Comparison of ENCODE assay signal across 30 cellular contexts in the genomic region with DNA sequence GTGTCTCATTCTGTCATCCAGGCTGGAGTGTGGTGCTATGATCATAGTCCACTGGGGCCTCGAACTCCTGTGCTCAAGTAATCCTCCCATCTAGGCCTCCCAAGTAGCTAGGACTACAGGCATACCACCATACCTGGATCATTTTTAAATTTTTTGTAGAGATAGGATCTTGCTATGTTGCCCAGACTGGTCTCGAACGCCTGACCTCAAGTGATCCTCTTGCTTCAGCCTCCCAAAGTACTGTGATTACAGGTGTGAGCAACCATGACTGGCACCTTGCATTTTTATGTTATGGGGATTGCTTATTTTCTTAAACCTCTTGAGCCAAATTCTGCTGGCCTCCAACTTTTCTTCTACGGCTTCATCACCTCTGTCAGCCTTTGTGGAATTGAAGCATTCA.
"Had no signal": no experiment of that assay in that cellular context is flagged by ENCODE, and none has a peak within 500 bp of the region (broad histone marks: within the 10 kb centered on the region; RNA-seq: fewer than 3 reads in every experiment).

No MANE protein-coding gene starts in this region.

- H3K9ac ChIP-seq: neural progenitor cell, parathyroid adenoma had no signal

- H3K4me1 ChIP-seq: neural progenitor cell, parathyroid adenoma, psoas muscle, suprapubic skin, testis, tibial artery, transverse colon, upper lobe of right lung, uterus had no signal

- H3K36me3 ChIP-seq: neural progenitor cell, ovary, suprapubic skin, transverse colon, upper lobe of right lung, uterus had no signal

- H3K27me3 Mint-ChIP-seq: naive thymus-derived CD4-positive, alpha-beta T cell; progenitor cell of endocrine pancreas; stimulated activated memory B cell treated with anti-CD40 and anti-IgM and Interleukin-4, amounts not matched to agents 10 μg/mL and 1 μg/mL and 100 μg/mL, for 72 hours; stimulated activated naive CD8-positive, alpha-beta T cell treated with anti-CD3 and anti-CD28 coated beads, Interleukin-15, amount 100 ng/mL, for 72 hours had no signal

- H3K4me1 Mint-ChIP-seq: nephron, neural progenitor cell had no signal

- ATAC-seq: naive thymus-derived CD4-positive, alpha-beta T cell; psoas muscle; right cardiac atrium; sciatic nerve; stimulated activated memory B cell treated with anti-CD40 and anti-IgM and Interleukin-4, amounts not matched to agents 10 μg/mL and 1 μg/mL and 100 μg/mL, for 72 hours; stimulated activated naive CD8-positive, alpha-beta T cell treated with anti-CD3 and anti-CD28 coated beads, Interleukin-15, amount 100 ng/mL, for 72 hours; stimulated activated naive CD8-positive, alpha-beta T cell treated with anti-CD3 and anti-CD28 coated beads, Interleukin-15, Interleukin-2, amounts not matched to agents 100 U/mL and 50 U/mL, for 24 hours; upper lobe of right lung had no signal

- H2AFZ ChIP-seq: neural progenitor cell, parathyroid adenoma had no signal

- H3K27ac ChIP-seq: neural progenitor cell, ovary, parathyroid adenoma, psoas muscle, skin epidermis, spleen, suprapubic skin, testis, tibial artery, transverse colon, upper lobe of right lung, uterus had no signal

- H3K4me3 ChIP-seq: neural progenitor cell, ovary, psoas muscle, skin epidermis, smooth muscle cell, spleen, suprapubic skin, testis, tibial artery, transverse colon, upper lobe of right lung, uterus had no signal

- H3K27me3 ChIP-seq: neural progenitor cell, ovary, spleen, suprapubic skin, testis, tibial artery, transverse colon, upper lobe of right lung, uterus had no signal

- H3K9me3 ChIP-seq: ovary, psoas muscle, spleen, suprapubic skin, testis, tibial artery, transverse colon, upper lobe of right lung, uterus had no signal

- H3K4me2 ChIP-seq: neural progenitor cell, smooth muscle cell had no signal

- H3K27ac Mint-ChIP-seq: nephron; neural progenitor cell; stimulated activated memory B cell treated with anti-CD40 and anti-IgM and Interleukin-4, amounts not matched to agents 10 μg/mL and 1 μg/mL and 100 μg/mL, for 72 hours had no signal

- DNase-seq: naive thymus-derived CD4-positive, alpha-beta T cell; occipital lobe; ovary; posterior cingulate gyrus; psoas muscle; right cardiac atrium; spleen; stimulated activated CD4-positive, alpha-beta T cell treated with anti-CD3 and anti-CD28 coated beads, Interleukin-12 subunit alpha, Interleukin-12 subunit beta, amount 100 ng/mL, for 4 hours; stimulated activated CD4-positive, alpha-beta T cell treated with anti-CD3 and anti-CD28 coated beads, Interleukin-1b, Interleukin-23, amount 100 ng/mL, for 48 hours; stimulated activated CD4-positive, alpha-beta T cell treated with anti-CD3 and anti-CD28 coated beads, Interleukin-4, amount 100 ng/mL, for 1 hour; stimulated activated CD4-positive, alpha-beta T cell treated with anti-CD3 and anti-CD28 coated beads, Interleukin-4, amount 100 ng/mL, for 4 hours; stimulated activated CD8-positive, alpha-beta memory T cell treated with anti-CD3 and anti-CD28 coated beads, Interleukin-4, amount 100 ng/mL, for 48 hours; stimulated activated naive CD4-positive, alpha-beta T cell; stimulated activated naive CD8-positive, alpha-beta T cell treated with anti-CD3 and anti-CD28 coated beads, Interleukin-15, amount 100 ng/mL, for 72 hours; stimulated activated naive CD8-positive, alpha-beta T cell treated with anti-CD3 and anti-CD28 coated beads, Interleukin-15, Interleukin-2, amounts not matched to agents 100 U/mL and 50 U/mL, for 24 hours; substantia nigra; testis; tibial artery; transverse colon; upper lobe of right lung; uterus had no signal

- H3K4me3 Mint-ChIP-seq: naive thymus-derived CD4-positive, alpha-beta T cell; nephron; neural progenitor cell; stimulated activated memory B cell treated with anti-CD40 and anti-IgM and Interleukin-4, amounts not matched to agents 10 μg/mL and 1 μg/mL and 100 μg/mL, for 72 hours; stimulated activated naive CD8-positive, alpha-beta T cell treated with anti-CD3 and anti-CD28 coated beads, Interleukin-15, amount 100 ng/mL, for 72 hours had no signal
